ENCODE assay signal across 1 cellular context in genomic region chr7:149493366-149493765, GRCh38.
TF ChIP-seq lines count a peak whose summit lies in the region.

No MANE protein-coding gene starts in this region.

TF ChIP-seq in K562, 482 proteins besides CTCF, POLR2A, EP300 and RAD21 (continued from another document):
- TF ChIP-seq GTF3C2 (IDR thresholded peaks at IDR 0.05; ENCODE audit: borderline replicate concordance, extremely low read depth, insufficient read length) (no peak), ZNF407 (IDR thresholded peaks at IDR 0.05; ENCODE audit: low read depth) (no peak), ZC3H4 (CRISPR knock-in tag; IDR thresholded peaks at IDR 0.05; ENCODE audit: borderline replicate concordance) (0 out of 2 replicates have a peak, but pooled peaks have one; percentile 36)
